ENCODE assay signal across 1 cellular context in the genomic region with DNA sequence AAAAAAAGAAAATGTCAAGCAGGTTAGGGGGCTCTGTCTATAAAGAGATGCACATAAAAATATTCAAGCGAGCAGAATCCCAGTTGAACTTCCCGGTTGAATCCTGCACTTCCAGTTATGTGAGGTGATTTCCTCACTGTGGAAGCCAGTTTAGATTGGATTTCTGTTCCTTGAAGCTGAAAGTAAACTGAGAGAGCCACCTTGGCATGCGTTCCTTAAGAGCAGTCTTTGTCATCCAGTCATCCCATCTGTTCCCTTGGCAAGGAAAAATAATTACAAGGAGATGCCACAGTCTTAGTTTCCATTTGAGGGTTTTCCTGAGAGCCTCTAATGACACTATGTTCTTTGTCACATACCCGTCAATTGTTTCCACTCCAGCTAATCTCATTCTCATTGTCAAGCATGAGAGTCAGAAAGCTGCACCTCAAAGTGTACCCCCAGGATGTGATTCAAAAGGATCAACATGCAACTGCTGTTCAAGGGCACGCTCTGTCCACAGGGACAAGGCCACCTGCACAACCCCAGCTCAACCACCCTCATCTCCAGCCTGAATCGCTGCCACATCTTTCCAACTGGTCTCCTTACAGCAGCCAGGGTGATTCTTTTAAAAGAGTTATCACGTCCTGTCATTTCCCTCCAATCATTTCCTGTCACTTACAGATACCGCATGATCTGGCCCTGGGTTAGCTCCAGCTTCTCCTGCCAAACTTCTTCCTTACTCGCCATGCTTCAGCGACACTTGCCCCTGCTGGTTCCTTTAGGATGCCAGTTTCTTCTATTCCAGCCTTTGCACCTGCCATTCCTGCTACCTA.
A peak's percentile ranks its signal among the peaks of the same experiment; 100 is the strongest.
TF ChIP-seq lines count a peak whose summit lies in the region.

No MANE protein-coding gene starts in this region.

TF ChIP-seq in HepG2, 621 proteins besides CTCF, POLR2A, EP300 and RAD21 (continued from another document and continues in another):
- TF ChIP-seq, protein P1, sequence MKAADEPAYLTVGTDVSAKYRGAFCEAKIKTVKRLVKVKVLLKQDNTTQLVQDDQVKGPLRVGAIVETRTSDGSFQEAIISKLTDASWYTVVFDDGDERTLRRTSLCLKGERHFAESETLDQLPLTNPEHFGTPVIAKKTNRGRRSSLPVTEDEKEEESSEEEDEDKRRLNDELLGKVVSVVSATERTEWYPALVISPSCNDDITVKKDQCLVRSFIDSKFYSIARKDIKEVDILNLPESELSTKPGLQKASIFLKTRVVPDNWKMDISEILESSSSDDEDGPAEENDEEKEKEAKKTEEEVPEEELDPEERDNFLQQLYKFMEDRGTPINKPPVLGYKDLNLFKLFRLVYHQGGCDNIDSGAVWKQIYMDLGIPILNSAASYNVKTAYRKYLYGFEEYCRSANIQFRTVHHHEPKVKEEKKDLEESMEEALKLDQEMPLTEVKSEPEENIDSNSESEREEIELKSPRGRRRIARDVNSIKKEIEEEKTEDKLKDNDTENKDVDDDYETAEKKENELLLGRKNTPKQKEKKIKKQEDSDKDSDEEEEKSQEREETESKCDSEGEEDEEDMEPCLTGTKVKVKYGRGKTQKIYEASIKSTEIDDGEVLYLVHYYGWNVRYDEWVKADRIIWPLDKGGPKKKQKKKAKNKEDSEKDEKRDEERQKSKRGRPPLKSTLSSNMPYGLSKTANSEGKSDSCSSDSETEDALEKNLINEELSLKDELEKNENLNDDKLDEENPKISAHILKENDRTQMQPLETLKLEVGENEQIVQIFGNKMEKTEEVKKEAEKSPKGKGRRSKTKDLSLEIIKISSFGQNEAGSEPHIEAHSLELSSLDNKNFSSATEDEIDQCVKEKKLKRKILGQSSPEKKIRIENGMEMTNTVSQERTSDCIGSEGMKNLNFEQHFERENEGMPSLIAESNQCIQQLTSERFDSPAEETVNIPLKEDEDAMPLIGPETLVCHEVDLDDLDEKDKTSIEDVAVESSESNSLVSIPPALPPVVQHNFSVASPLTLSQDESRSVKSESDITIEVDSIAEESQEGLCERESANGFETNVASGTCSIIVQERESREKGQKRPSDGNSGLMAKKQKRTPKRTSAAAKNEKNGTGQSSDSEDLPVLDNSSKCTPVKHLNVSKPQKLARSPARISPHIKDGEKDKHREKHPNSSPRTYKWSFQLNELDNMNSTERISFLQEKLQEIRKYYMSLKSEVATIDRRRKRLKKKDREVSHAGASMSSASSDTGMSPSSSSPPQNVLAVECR (CRISPR knock-in tag; IDR thresholded peaks at IDR 0.05; ENCODE audit: borderline replicate concordance), result peak; percentile 34; the same call in 1 of the 2 replicates
- peak; percentile 99 for TF ChIP-seq SALL1 (CRISPR knock-in tag; IDR thresholded peaks at IDR 0.05)
- TF ChIP-seq WIZ (CRISPR knock-in tag; IDR thresholded peaks at IDR 0.05), result 0 out of 2 replicates have a peak, but pooled peaks have one; percentile 62
- TF ChIP-seq, protein P2, sequence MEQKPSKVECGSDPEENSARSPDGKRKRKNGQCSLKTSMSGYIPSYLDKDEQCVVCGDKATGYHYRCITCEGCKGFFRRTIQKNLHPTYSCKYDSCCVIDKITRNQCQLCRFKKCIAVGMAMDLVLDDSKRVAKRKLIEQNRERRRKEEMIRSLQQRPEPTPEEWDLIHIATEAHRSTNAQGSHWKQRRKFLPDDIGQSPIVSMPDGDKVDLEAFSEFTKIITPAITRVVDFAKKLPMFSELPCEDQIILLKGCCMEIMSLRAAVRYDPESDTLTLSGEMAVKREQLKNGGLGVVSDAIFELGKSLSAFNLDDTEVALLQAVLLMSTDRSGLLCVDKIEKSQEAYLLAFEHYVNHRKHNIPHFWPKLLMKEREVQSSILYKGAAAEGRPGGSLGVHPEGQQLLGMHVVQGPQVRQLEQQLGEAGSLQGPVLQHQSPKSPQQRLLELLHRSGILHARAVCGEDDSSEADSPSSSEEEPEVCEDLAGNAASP (CRISPR knock-in tag; IDR thresholded peaks at IDR 0.05; ENCODE audit: borderline replicate concordance), result peak; percentile 87; the same call in 1 of the 2 replicates
- peak; percentile 82; the same call in 1 of the 2 replicates for TF ChIP-seq CCDC6 (CRISPR knock-in tag; IDR thresholded peaks at IDR 0.05)
- peak; percentile 100 for TF ChIP-seq SOX5 (CRISPR knock-in tag; IDR thresholded peaks at IDR 0.05; ENCODE audit: borderline replicate concordance)
- TF ChIP-seq MXD4 (CRISPR knock-in tag; IDR thresholded peaks at IDR 0.05), result peak; percentile 33; the same call in 1 of the 2 replicates
- TF ChIP-seq ZBTB10 (CRISPR knock-in tag; IDR thresholded peaks at IDR 0.05; ENCODE audit: borderline replicate concordance), result peak; percentile 98
- peak; percentile 47; the same call in 1 of the 2 replicates for TF ChIP-seq NR2C2 (CRISPR knock-in tag; IDR thresholded peaks at IDR 0.05; ENCODE audit: borderline replicate concordance)
- no peak for TF ChIP-seq DNMT3B (CRISPR knock-in tag; conservative IDR thresholded peaks at IDR 0.05)
- TF ChIP-seq ZNF382 (CRISPR knock-in tag; IDR thresholded peaks at IDR 0.05; ENCODE audit: borderline replicate concordance), result no peak
- TF ChIP-seq YEATS4 (CRISPR knock-in tag; IDR thresholded peaks at IDR 0.05; ENCODE audit: borderline replicate concordance), result peak; percentile 45; the same call in 1 of the 2 replicates
- TF ChIP-seq, protein P3, sequence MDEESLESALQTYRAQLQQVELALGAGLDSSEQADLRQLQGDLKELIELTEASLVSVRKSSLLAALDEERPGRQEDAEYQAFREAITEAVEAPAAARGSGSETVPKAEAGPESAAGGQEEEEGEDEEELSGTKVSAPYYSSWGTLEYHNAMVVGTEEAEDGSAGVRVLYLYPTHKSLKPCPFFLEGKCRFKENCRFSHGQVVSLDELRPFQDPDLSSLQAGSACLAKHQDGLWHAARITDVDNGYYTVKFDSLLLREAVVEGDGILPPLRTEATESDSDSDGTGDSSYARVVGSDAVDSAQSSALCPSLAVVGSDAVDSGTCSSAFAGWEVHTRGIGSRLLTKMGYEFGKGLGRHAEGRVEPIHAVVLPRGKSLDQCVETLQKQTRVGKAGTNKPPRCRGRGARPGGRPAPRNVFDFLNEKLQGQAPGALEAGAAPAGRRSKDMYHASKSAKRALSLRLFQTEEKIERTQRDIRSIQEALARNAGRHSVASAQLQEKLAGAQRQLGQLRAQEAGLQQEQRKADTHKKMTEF (CRISPR knock-in tag; IDR thresholded peaks at IDR 0.05), result peak; percentile 84
- TF ChIP-seq ZNF746 (CRISPR knock-in tag; IDR thresholded peaks at IDR 0.05), result peak; percentile 83
- peak; percentile 36; the same call in 1 of the 2 replicates for TF ChIP-seq PPARG (CRISPR knock-in tag; conservative IDR thresholded peaks at IDR 0.05)
- no peak for TF ChIP-seq EHMT2 (IDR thresholded peaks at IDR 0.05; ENCODE audit: borderline replicate concordance, low read depth, low read length)
- TF ChIP-seq ZNF407 (CRISPR knock-in tag; IDR thresholded peaks at IDR 0.05; ENCODE audit: not compliant biosample characterization), result no peak
- TF ChIP-seq TGIF2 (CRISPR knock-in tag; IDR thresholded peaks at IDR 0.05), result peak; percentile 68; the same call in 1 of the 2 replicates
- peak; percentile 61; the same call in 1 of the 2 replicates for TF ChIP-seq SRY (CRISPR knock-in tag; IDR thresholded peaks at IDR 0.05)
- TF ChIP-seq, protein P4, sequence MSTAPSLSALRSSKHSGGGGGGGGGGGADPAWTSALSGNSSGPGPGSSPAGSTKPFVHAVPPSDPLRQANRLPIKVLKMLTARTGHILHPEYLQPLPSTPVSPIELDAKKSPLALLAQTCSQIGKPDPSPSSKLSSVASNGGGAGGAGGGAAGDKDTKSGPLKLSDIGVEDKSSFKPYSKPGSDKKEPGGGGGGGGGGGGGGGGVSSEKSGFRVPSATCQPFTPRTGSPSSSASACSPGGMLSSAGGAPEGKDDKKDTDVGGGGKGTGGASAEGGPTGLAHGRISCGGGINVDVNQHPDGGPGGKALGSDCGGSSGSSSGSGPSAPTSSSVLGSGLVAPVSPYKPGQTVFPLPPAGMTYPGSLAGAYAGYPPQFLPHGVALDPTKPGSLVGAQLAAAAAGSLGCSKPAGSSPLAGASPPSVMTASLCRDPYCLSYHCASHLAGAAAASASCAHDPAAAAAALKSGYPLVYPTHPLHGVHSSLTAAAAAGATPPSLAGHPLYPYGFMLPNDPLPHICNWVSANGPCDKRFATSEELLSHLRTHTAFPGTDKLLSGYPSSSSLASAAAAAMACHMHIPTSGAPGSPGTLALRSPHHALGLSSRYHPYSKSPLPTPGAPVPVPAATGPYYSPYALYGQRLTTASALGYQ (CRISPR knock-in tag; IDR thresholded peaks at IDR 0.05), result peak; percentile 73; the same call in 1 of the 2 replicates
- peak; percentile 91 for TF ChIP-seq HNF4A (CRISPR knock-in tag; IDR thresholded peaks at IDR 0.05)
- 0 out of 2 replicates have a peak, but pooled peaks have one; percentile 58 for TF ChIP-seq ZNF280D (CRISPR knock-in tag; IDR thresholded peaks at IDR 0.05)
- TF ChIP-seq SP5 (CRISPR knock-in tag; IDR thresholded peaks at IDR 0.05; ENCODE audit: borderline replicate concordance, low read depth), result peak; percentile 63
